ENCODE assay signal across 8 cellular contexts in the genomic region with DNA sequence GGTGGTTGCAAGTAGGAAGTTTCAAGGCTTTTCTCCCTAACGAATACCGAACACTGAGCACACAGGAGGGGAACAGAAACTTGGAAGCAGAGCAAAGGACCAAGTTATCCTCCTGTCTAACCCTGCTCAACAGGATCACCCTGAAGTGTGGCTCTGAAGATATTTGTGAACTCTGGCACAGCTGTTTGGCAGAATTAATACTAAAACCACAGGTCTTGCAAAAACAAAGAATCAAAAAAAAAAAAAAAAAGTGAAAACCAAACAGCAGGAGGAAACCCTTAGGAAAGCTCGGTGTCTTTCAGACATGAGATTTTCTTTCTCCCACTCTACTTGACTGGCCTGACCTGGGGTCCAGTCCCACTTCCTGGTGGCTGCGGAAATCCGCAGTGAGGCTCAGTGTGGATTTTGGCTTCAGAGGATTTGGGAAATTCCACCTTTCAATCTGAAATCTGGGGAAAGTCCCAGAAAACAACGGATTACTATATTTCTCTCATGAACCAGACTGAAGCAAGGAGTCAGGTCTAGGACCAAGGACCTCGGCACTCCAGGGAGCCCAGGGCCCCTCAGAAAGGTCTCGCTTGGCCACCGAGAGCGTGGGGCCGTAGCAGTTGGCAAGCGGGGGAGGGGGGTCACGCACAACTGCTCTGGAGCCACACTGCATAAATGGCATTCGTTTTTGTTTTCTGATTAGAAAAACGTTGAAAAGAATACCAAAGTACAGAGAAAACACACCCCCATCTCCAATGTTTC. TPM values are rescaled to one million over a fixed set of nuclear protein-coding genes. Genes with fewer than 3 reads are reported as not detected.
DNase-seq lines count a peak whose midpoint lies in the region; TF ChIP-seq lines count a peak whose summit lies in the region.

No MANE protein-coding gene starts in this region.

- no peaks in the 10 kb centered on the region for H3F3A ChIP-seq in neural cell (ENCODE audit: insufficient read depth, low read length, poor library complexity, severe bottlenecking)

- no peaks in the 10 kb centered on the region for H3K79me2 ChIP-seq in neural cell (replicated peaks; ENCODE audit: insufficient read depth, low read length)

- H3K4me1 ChIP-seq in BLaER1 treated with 17β-estradiol and CSF1 and Interleukin-3, amounts not matched to agents 10 nM and 100 nM, result peaks cover 58 to 84% (median 78%) of the 10 kb centered on the region in 10 experiments

- H4K20me1 ChIP-seq in BLaER1 treated with 17β-estradiol and CSF1 and Interleukin-3, amounts not matched to agents 10 nM and 100 nM, result peaks cover 0 to 44% (median 9%) of the 10 kb centered on the region in 11 experiments; a peak in 10 of 22 replicates
- H4K20me1 ChIP-seq in neural cell (ENCODE audit: insufficient read depth), result no peaks in the 10 kb centered on the region

- H3K27me3 ChIP-seq in BLaER1 treated with 17β-estradiol and CSF1 and Interleukin-3, amounts not matched to agents 10 nM and 100 nM, result no peaks in the 10 kb centered on the region
- H3K27me3 ChIP-seq in neural cell (ENCODE audit: insufficient read depth, low read depth, low read length), result peaks cover 3% of the 10 kb centered on the region

- peak overlapping the region; percentile 79 to 95 (median 91) for H3K4me2 ChIP-seq in BLaER1 treated with 17β-estradiol and CSF1 and Interleukin-3, amounts not matched to agents 10 nM and 100 nM
- peak overlapping the region; percentile 52 for H3K4me2 ChIP-seq in neural cell (ENCODE audit: low read length)

- DNase-seq in HEK293T (ENCODE audit: extremely low spot score), result no peak
- peak; percentile 30 for DNase-seq in fibroblast of pulmonary artery (ENCODE audit: low read depth)
- DNase-seq in NCI-H2196 (lab: John Stamatoyannopoulos, UW; ENCODE audit: unreplicated experiment), result no peak
- DNase-seq in SHP77 (lab: John Stamatoyannopoulos, UW), result no peak
- no peak for DNase-seq in HuH-7 (ENCODE audit: low spot score)

- no peak for TF ChIP-seq EP300 in neural cell (conservative IDR thresholded peaks at IDR 0.05; ENCODE audit: poor library complexity, severe bottlenecking)

- no peak overlapping the region for H2AFZ ChIP-seq in neural cell (ENCODE audit: low read depth, low read length)

- peaks cover 0 to 30% (median 20%) of the 10 kb centered on the region in 11 experiments; a peak in 20 of 22 replicates for H3K36me3 ChIP-seq in BLaER1 treated with 17β-estradiol and CSF1 and Interleukin-3, amounts not matched to agents 10 nM and 100 nM
- H3K36me3 ChIP-seq in neural cell (ENCODE audit: insufficient read depth, low read length), result no peaks in the 10 kb centered on the region

- H3K4me3 ChIP-seq in BLaER1 treated with 17β-estradiol and CSF1 and Interleukin-3, amounts not matched to agents 10 nM and 100 nM, result peak overlapping the region; percentile 77 to 91 (median 84)
- H3K4me3 ChIP-seq in fibroblast of pulmonary artery (replicated peaks; ENCODE audit: low read depth, low read length), result peak overlapping the region; percentile 73
- H3K4me3 ChIP-seq in neural cell (ENCODE audit: low read length), result peak overlapping the region; percentile 89

- H3K9me2 ChIP-seq in neural cell (ENCODE audit: insufficient read depth, low read length), result no peaks in the 10 kb centered on the region

- TF ChIP-seq RAD21 in neural cell (conservative IDR thresholded peaks at IDR 0.05), result no peak

- POLR2A ChIA-PET in HEK293T (lab: Yijun Ruan, JAX), result interaction anchor here (1.3 to 1.5 kb wide), 2 partner anchors 12 to 16 kb away, joined by 4 to 12 read pairs; a partner anchor contains a TSS

- CTCF ChIA-PET in HEK293T (lab: Yijun Ruan, JAX), result no interaction called here

- H3K27ac ChIP-seq in BLaER1 treated with 17β-estradiol and CSF1 and Interleukin-3, amounts not matched to agents 10 nM and 100 nM, result peak overlapping the region; percentile 62 to 94 (median 90)
- H3K27ac ChIP-seq in VCaP (peak overlapping the region; percentile 81), neural cell (ENCODE audit: low read length) (no peak overlapping the region)

- peak overlapping the region; percentile 85 to 96 (median 90) for H3K9ac ChIP-seq in BLaER1 treated with 17β-estradiol and CSF1 and Interleukin-3, amounts not matched to agents 10 nM and 100 nM
- H3K9ac ChIP-seq in neural cell (ENCODE audit: low read length), result peak overlapping the region; percentile 73

- no peak for TF ChIP-seq CTCF in VCaP (conservative IDR thresholded peaks at IDR 0.05)
- no peak for TF ChIP-seq CTCF in fibroblast of pulmonary artery (IDR thresholded peaks at IDR 0.05; ENCODE audit: low read length, missing control alignments)
- TF ChIP-seq CTCF in neural cell (IDR thresholded peaks at IDR 0.05; ENCODE audit: poor library complexity, severe bottlenecking), result no peak

- H3K9me3 ChIP-seq in BLaER1 treated with 17β-estradiol and CSF1 and Interleukin-3, amounts not matched to agents 10 nM and 100 nM (replicated peaks in 1 of 11), result peaks cover 7 to 32% (median 27%) of the 10 kb centered on the region in 11 experiments; a peak in 20 of 22 replicates
- no peaks in the 10 kb centered on the region for H3K9me3 ChIP-seq in neural cell (ENCODE audit: low read length)

TF ChIP-seq in HEK293T, 16 proteins besides CTCF, POLR2A, EP300 and RAD21:
- TF ChIP-seq CTBP1 (IDR thresholded peaks at IDR 0.05; ENCODE audit: borderline replicate concordance) (no peak), ZNF384 (IDR thresholded peaks at IDR 0.05) (peak; percentile 60; the same call in 1 of the 2 replicates)
TF ChIP-seq in HEK293T: peak in this region for 1.

TF ChIP-seq in neural cell, 6 proteins besides CTCF, POLR2A, EP300 and RAD21:
- TF ChIP-seq, protein P1, sequence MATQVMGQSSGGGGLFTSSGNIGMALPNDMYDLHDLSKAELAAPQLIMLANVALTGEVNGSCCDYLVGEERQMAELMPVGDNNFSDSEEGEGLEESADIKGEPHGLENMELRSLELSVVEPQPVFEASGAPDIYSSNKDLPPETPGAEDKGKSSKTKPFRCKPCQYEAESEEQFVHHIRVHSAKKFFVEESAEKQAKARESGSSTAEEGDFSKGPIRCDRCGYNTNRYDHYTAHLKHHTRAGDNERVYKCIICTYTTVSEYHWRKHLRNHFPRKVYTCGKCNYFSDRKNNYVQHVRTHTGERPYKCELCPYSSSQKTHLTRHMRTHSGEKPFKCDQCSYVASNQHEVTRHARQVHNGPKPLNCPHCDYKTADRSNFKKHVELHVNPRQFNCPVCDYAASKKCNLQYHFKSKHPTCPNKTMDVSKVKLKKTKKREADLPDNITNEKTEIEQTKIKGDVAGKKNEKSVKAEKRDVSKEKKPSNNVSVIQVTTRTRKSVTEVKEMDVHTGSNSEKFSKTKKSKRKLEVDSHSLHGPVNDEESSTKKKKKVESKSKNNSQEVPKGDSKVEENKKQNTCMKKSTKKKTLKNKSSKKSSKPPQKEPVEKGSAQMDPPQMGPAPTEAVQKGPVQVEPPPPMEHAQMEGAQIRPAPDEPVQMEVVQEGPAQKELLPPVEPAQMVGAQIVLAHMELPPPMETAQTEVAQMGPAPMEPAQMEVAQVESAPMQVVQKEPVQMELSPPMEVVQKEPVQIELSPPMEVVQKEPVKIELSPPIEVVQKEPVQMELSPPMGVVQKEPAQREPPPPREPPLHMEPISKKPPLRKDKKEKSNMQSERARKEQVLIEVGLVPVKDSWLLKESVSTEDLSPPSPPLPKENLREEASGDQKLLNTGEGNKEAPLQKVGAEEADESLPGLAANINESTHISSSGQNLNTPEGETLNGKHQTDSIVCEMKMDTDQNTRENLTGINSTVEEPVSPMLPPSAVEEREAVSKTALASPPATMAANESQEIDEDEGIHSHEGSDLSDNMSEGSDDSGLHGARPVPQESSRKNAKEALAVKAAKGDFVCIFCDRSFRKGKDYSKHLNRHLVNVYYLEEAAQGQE (IDR thresholded peaks at IDR 0.05; ENCODE audit: borderline replicate concordance), result no peak
- TF ChIP-seq MXI1 (conservative IDR thresholded peaks at IDR 0.05; ENCODE audit: poor library complexity, severe bottlenecking) (no peak), EZH2 (IDR thresholded peaks at IDR 0.05; ENCODE audit: borderline replicate concordance, insufficient read depth, low read length, poor library complexity, severe bottlenecking) (no peak), POLR2AphosphoS5 (IDR thresholded peaks at IDR 0.05) (no peak), TAF1 (IDR thresholded peaks at IDR 0.05; ENCODE audit: low read depth) (no peak), SMC3 (conservative IDR thresholded peaks at IDR 0.05; ENCODE audit: poor library complexity) (no peak)

RNA-seq across cellular contexts. Expression of a gene that starts 0.9 kb away (rescaled TPM):
- polyA plus RNA-seq in neural cell, result 3.5 and 7.2 TPM in 2 replicates
- 5.6 and 7.3 TPM in 2 replicates for polyA minus RNA-seq in neural cell

RNA-seq across cellular contexts. Expression of a gene that starts 12.3 kb away (rescaled TPM):
- 0.10 TPM in 1 of 2 replicates, not detected in the other for polyA plus RNA-seq in neural cell
- 0.12 and 0.73 TPM in 2 replicates for polyA minus RNA-seq in neural cell

RNA-seq across cellular contexts. Expression of a gene that starts 53.2 kb away (rescaled TPM):
- polyA plus RNA-seq in neural cell, result 112 and 143 TPM in 2 replicates
- polyA minus RNA-seq in neural cell, result 102 and 118 TPM in 2 replicates
